In the genomic region with DNA sequence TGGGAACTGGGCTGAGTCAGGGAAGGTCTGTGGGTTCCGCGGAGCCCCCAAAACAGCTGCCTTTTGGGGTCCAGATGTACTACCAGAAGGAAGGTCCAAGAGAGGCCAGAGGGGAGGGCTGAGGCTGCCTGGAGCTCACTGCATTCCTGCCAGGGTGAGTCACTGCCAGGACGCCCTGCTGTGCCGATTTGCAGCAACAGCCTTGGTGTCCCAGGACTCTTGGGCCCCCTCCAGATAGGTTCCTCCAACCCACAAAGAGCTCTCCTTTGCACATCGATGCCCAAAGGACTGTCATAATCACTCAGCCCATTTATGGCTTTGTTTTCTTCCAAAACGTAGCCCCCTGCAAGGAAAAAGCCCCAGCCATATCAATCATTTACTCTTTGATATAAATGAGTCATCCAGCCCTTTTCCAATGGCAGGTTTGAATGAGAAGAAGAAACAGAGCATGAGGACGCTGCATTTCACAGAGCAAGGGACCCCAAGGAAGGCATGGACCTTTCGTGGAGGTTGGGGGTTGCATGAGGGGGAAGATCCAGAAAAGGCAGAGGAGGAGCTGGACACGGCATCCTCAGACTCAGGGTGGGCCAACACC, we compare ENCODE assay signal across 9 cellular contexts. TPM values are rescaled to one million over a fixed set of nuclear protein-coding genes. Genes with fewer than 3 reads are reported as not detected.
DNase-seq lines count a peak whose midpoint lies in the region; ATAC-seq, FAIRE-seq and TF ChIP-seq lines count a peak whose summit lies in the region.
"Had no signal": no experiment of that assay in that cellular context is flagged by ENCODE, and none has a peak within 500 bp of the region (broad histone marks: within the 10 kb centered on the region; RNA-seq: fewer than 3 reads in every experiment).

No MANE protein-coding gene starts in this region.

- no peaks in the 10 kb centered on the region for H3K9me3 ChIP-seq in K562 (replicated peaks; ENCODE audit: control insufficient read depth, insufficient read depth, low read depth, low read length)

- in situ Hi-C loops in K562 (cut with MboI) = no loop called here

- POLR2A ChIA-PET in K562 (lab: Yijun Ruan, JAX) = interaction anchor here (0.6 kb wide), 1 partner anchor 54 kb away, joined by 3 read pairs; no protein-coding TSS in a partner anchor

- peaks cover 0 to 51% of the 10 kb centered on the region in 2 experiments; a peak in 2 of 5 replicates for H3K27me3 ChIP-seq in K562 (ENCODE audit: control insufficient read depth in 2 of 2, insufficient read depth in 2 of 2, low read length in 2 of 2)

- TF ChIP-seq RAD21 in K562 (CRISPR knock-in tag; conservative IDR thresholded peaks at IDR 0.05 in 1 of 2, IDR thresholded peaks at IDR 0.05 in 1 of 2) = no peak

- BruUV-seq in K562 (replicated peaks; lab: Mats Ljungman, UMichigan) = no TSS peak

- no peak for TF ChIP-seq CTCF in K562 (IDR thresholded peaks at IDR 0.05 in 2 of 3, conservative IDR thresholded peaks at IDR 0.05 in 1 of 3; ENCODE audit: insufficient read depth in 2 of 3, low read depth in 1 of 3, low read length in 3 of 3)

- peaks cover 6% of the 10 kb centered on the region; the same call in 1 of the 2 replicates for H4K20me1 ChIP-seq in K562 (replicated peaks; ENCODE audit: control insufficient read depth, insufficient read depth, low read length)

- H3K9me1 ChIP-seq in K562 (ENCODE audit: control insufficient read depth, insufficient read depth, low read length) = no peaks in the 10 kb centered on the region

- CTCF ChIA-PET in K562 (lab: Yijun Ruan, JAX; ENCODE audit: low intra/inter-chr PET ratio) = no interaction called here

- no peak overlapping the region for H2AFZ ChIP-seq in K562 (ENCODE audit: low read depth, low read length)

- TF ChIP-seq EP300 in K562 (IDR thresholded peaks at IDR 0.05; ENCODE audit: low read length) = no peak

- no peak overlapping the region for H3K27ac ChIP-seq in K562 (ENCODE audit: extremely low read depth, low read depth, low read length)

- no peak for ATAC-seq in K562
- ATAC-seq in HG03139 (IDR thresholded peaks at IDR 0.05; ENCODE audit: unreplicated experiment) = no peak

- H3K4me2 ChIP-seq in K562 (ENCODE audit: insufficient read depth, low read length) = no peak overlapping the region

- no peak overlapping the region for H3K4me3 ChIP-seq in K562

- no peaks in the 10 kb centered on the region for H3K79me2 ChIP-seq in K562 (ENCODE audit: control insufficient read depth, insufficient read depth, low read length)

- DNase-seq in SIG-M5 treated with dmso at 0.1 percent for 504 hours (lab: John Stamatoyannopoulos, UW; ENCODE audit: unreplicated experiment) (peak; percentile 21), SIG-M5 (lab: John Stamatoyannopoulos, UW) (no peak), K562 (ENCODE audit: extremely low read depth in 1 of 4, low spot score in 3 of 4) (no peak), iPS-NIHi7 (ENCODE audit: extremely low spot score) (peak; percentile 95), urothelium cell line (ENCODE audit: low spot score) (peak; percentile 97), globus pallidus (ENCODE audit: low spot score) (no peak), KG1 (lab: John Stamatoyannopoulos, UW) (no peak)

- WGBS in K562 (ENCODE audit: insufficient coverage, low coverage, missing lambda C conversion rate) = 0% methylated on average over 9 of the region's 9 CpGs

- no peak overlapping the region for H3K9ac ChIP-seq in K562 (ENCODE audit: insufficient read depth in 1 of 2, low read depth in 2 of 2, low read length in 2 of 2)

- H3K4me1 ChIP-seq in K562 (replicated peaks in 1 of 2; ENCODE audit: control insufficient read depth in 2 of 2, insufficient read depth in 2 of 2, low read length in 2 of 2) = no peaks in the 10 kb centered on the region

- no peak for TF ChIP-seq POLR2A in K562 (conservative IDR thresholded peaks at IDR 0.05)

- intact Hi-C loops in K562 (cut with micrococcal nuclease) = no loop called here

- no peak for FAIRE-seq in K562 (lab: Jason Lieb, UNC)
- peak; percentile 79 for FAIRE-seq in urothelium cell line (lab: Jason Lieb, UNC)
- FAIRE-seq: endometrium had no signal

- H3K36me3 ChIP-seq in K562 (ENCODE audit: control insufficient read depth, insufficient read depth, low read length) = no peaks in the 10 kb centered on the region

TF ChIP-seq in K562, 482 proteins besides CTCF, POLR2A, EP300 and RAD21:
- 0 out of 2 replicates have a peak, but pooled peaks have one; percentile 15 for TF ChIP-seq FOSL1 (tag; conservative IDR thresholded peaks at IDR 0.05)
- TF ChIP-seq JUND (IDR thresholded peaks at IDR 0.05; ENCODE audit: borderline replicate concordance, low read depth, low read length) = 0 out of 2 replicates have a peak, but pooled peaks have one; percentile 13
- no peak for TF ChIP-seq JUND (tag; IDR thresholded peaks at IDR 0.05; ENCODE audit: borderline replicate concordance, low read depth, low read length)
- TF ChIP-seq, protein P1, sequence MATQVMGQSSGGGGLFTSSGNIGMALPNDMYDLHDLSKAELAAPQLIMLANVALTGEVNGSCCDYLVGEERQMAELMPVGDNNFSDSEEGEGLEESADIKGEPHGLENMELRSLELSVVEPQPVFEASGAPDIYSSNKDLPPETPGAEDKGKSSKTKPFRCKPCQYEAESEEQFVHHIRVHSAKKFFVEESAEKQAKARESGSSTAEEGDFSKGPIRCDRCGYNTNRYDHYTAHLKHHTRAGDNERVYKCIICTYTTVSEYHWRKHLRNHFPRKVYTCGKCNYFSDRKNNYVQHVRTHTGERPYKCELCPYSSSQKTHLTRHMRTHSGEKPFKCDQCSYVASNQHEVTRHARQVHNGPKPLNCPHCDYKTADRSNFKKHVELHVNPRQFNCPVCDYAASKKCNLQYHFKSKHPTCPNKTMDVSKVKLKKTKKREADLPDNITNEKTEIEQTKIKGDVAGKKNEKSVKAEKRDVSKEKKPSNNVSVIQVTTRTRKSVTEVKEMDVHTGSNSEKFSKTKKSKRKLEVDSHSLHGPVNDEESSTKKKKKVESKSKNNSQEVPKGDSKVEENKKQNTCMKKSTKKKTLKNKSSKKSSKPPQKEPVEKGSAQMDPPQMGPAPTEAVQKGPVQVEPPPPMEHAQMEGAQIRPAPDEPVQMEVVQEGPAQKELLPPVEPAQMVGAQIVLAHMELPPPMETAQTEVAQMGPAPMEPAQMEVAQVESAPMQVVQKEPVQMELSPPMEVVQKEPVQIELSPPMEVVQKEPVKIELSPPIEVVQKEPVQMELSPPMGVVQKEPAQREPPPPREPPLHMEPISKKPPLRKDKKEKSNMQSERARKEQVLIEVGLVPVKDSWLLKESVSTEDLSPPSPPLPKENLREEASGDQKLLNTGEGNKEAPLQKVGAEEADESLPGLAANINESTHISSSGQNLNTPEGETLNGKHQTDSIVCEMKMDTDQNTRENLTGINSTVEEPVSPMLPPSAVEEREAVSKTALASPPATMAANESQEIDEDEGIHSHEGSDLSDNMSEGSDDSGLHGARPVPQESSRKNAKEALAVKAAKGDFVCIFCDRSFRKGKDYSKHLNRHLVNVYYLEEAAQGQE (CRISPR knock-in tag; IDR thresholded peaks at IDR 0.05; ENCODE audit: low read depth) = no peak

RNA-seq across cellular contexts. Expression of a gene that starts 32.2 kb away (rescaled TPM):
- not detected in 2 replicates for total RNA-seq in K562 (2011; cell fraction: chromatin; rRNA removed; ENCODE audit: low replicate concordance)
- total RNA-seq in K562 (2011; cell fraction: nucleolus; rRNA removed) = not detected in 2 replicates
- total RNA-seq in K562 (2011; cell fraction: nucleoplasm; rRNA removed) = not detected in 2 replicates
- total RNA-seq in K562 (2014; rRNA removed) (not detected in 2 replicates), K562 (2014; rRNA removed; fragmentation: Illumina TruSeq; extraction: Trizol) (not detected in 2 replicates), K562 (2015; rRNA removed; fragmentation: Illumina TruSeq; extraction: Trizol) (not detected in 2 replicates), K562 (2021) (not detected in 2 replicates)
- polyA plus RNA-seq in K562 (2011; rRNA removed) (not detected in 2 replicates), K562 (2014; fragmentation: Illumina TruSeq; extraction: Trizol) (not detected in 2 replicates), K562 (2014; fragmentation: Nextera tagmentation; extraction: Ambion mirVana) (not detected), K562 (2014; rRNA removed) (not detected in 2 replicates)
- polyA plus RNA-seq in K562 (2011; cell fraction: cytosol; rRNA removed) = not detected in 2 replicates
- not detected in 2 replicates for polyA plus RNA-seq in K562 (2011; cell fraction: nucleus; rRNA removed)
- not detected in 2 replicates for polyA plus RNA-seq in K562 (2012)
- not detected in 2 replicates for polyA minus RNA-seq in K562 (2011; rRNA and poly(A)+ RNA removed)
- not detected in 2 replicates for polyA minus RNA-seq in K562 (2011; cell fraction: cytosol; rRNA and poly(A)+ RNA removed)
- polyA minus RNA-seq in K562 (2011; cell fraction: nucleus; rRNA and poly(A)+ RNA removed) = not detected in 2 replicates

Comparison
In these comparisons a context has a peak if more than half of its experiments do, and no peak if none do; other contexts are left out.
1. DNase-seq: peak in SIG-M5 treated with dmso at 0.1 percent for 504 hours (single experiment), iPS-NIHi7 (single experiment) and urothelium cell line (single experiment); none in SIG-M5 (single experiment), K562 (0 of 4), globus pallidus (single experiment) and KG1 (single experiment).